In genomic region chr12:57476162-57476992, GRCh38 we compare ENCODE assay signal across 8 cellular contexts. TPM values are rescaled to one million over a fixed set of nuclear protein-coding genes. Genes with fewer than 3 reads are reported as not detected.
A peak's percentile ranks its signal among the peaks of the same experiment; 100 is the strongest.
DNase-seq lines count a peak whose midpoint lies in the region; ATAC-seq, FAIRE-seq and TF ChIP-seq lines count a peak whose summit lies in the region.

No MANE protein-coding gene starts in this region.

- WGBS in psoas muscle, 3 donors, result 24 to 27% (median 27%) methylated on average over 26 to 29 of the region's 29 CpGs

- peaks cover 13% of the 10 kb centered on the region for H3K4me1 ChIP-seq in psoas muscle

- H3K4me3 ChIP-seq in psoas muscle, result peak overlapping the region; percentile 64

- intact Hi-C loops in psoas muscle (cut with DNase I), result no loop called here

- ATAC-seq in HG03066 (IDR thresholded peaks at IDR 0.05; ENCODE audit: low read depth, unreplicated experiment) (peak; percentile 37), esophagus mucosa (peak; percentile 3), psoas muscle (peak in 3 of 4 donors; percentile 2 to 38 (median 2)), HG02798 (IDR thresholded peaks at IDR 0.05; ENCODE audit: poor library complexity, unreplicated experiment) (no peak), HG03469 (IDR thresholded peaks at IDR 0.05; ENCODE audit: unreplicated experiment) (no peak)

- TF ChIP-seq CTCF in psoas muscle (IDR thresholded peaks at IDR 0.05), result no peak

- DNase-seq in GDM1 (lab: John Stamatoyannopoulos, UW), result peak; percentile 19
- peak; percentile 88 to 90 for DNase-seq in activated CD4-positive, alpha-beta T cell treated with anti-CD3 and anti-CD28 coated beads, Interleukin-2, amount 50 U/mL, for 48 hours
- no peak for DNase-seq in psoas muscle
- DNase-seq in frontal cortex (ENCODE audit: low spot score in 2 of 2), result no peak

- H3K27ac ChIP-seq in psoas muscle, result no peak overlapping the region

- FAIRE-seq in frontal cortex (lab: Jason Lieb, UNC), result no peak

- H3K9me3 ChIP-seq in psoas muscle, result no peaks in the 10 kb centered on the region

- H3K36me3 ChIP-seq in psoas muscle (ENCODE audit: insufficient read depth in 1 of 2, low read depth in 1 of 2), result no peaks in the 10 kb centered on the region

- peaks cover 0 to 54% (median 18%) of the 10 kb centered on the region in 3 donors for H3K27me3 ChIP-seq in psoas muscle (ENCODE audit: insufficient read depth in 3 of 3, low read length in 2 of 3)

RNA-seq across cellular contexts. Expression of gene ARHGAP9, which starts 3.3 kb away (rescaled TPM):
- total RNA-seq in esophagus mucosa (2.0 TPM), psoas muscle (1 to 10 TPM; 1.3 to 5.4 (median 4.1) TPM), frontal cortex (1.2 TPM)
- polyA plus RNA-seq in psoas muscle, result 1 to 10 TPM in 2 of 3 donors, under 1 TPM in 1; 0.91 to 2.0 (median 1.4) TPM

RNA-seq across cellular contexts. Expression of gene MARS1, which starts 11.5 kb away (rescaled TPM):
- 130 TPM for total RNA-seq in esophagus mucosa
- 10 to 100 TPM; 68.6 to 88.0 (median 83.7) TPM for total RNA-seq in psoas muscle
- polyA plus RNA-seq in psoas muscle, result 10 to 100 TPM; 41.2 to 97.4 (median 77.7) TPM
- total RNA-seq in frontal cortex, result 82.3 TPM

RNA-seq across cellular contexts. Expression of gene GLI1, which starts 16.8 kb away (rescaled TPM):
- total RNA-seq in esophagus mucosa (0.72 TPM), psoas muscle (under 1 TPM in 3 of 4 donors, not detected in 1; 0.07 to 0.86 (median 0.61) TPM), frontal cortex (under 0.01 TPM)
- polyA plus RNA-seq in psoas muscle, result under 1 TPM; 0.21 to 0.34 (median 0.23) TPM

RNA-seq across cellular contexts. Expression of gene INHBE, which starts 21.3 kb away (rescaled TPM):
- total RNA-seq in esophagus mucosa, result not detected
- total RNA-seq in psoas muscle, result 1 to 10 TPM in 2 of 4 donors, under 1 TPM in 2; 0.23 to 6.8 (median 2.1) TPM
- polyA plus RNA-seq in psoas muscle, result 1 to 10 TPM in 1 of 3 donors, under 1 TPM in 2; 0.18 to 1.4 (median 0.18) TPM
- total RNA-seq in frontal cortex, result not detected

RNA-seq across cellular contexts. Expression of gene INHBC, which starts 41.8 kb away (rescaled TPM):
- not detected for total RNA-seq in esophagus mucosa
- total RNA-seq in psoas muscle, result under 1 TPM in 2 of 4 donors, not detected in 2; 0.18 to 0.21 TPM
- polyA plus RNA-seq in psoas muscle, result under 1 TPM in 1 of 3 donors, not detected in 2; 0.05 TPM
- not detected for total RNA-seq in frontal cortex

Comparison
In these comparisons a context has a peak if more than half of its experiments do, and no peak if none do; other contexts are left out.
1. DNase-seq: peak in GDM1 (single experiment) and activated CD4-positive, alpha-beta T cell treated with anti-CD3 and anti-CD28 coated beads, Interleukin-2, amount 50 U/mL, for 48 hours (2 of 2); none in psoas muscle (0 of 2) and frontal cortex (0 of 2).
2. ATAC-seq: peak in HG03066 (single experiment), esophagus mucosa (single experiment) and psoas muscle (3 of 4); none in HG02798 (single experiment) and HG03469 (single experiment).